ENCODE assay signal across 3 cellular contexts in the genomic region with DNA sequence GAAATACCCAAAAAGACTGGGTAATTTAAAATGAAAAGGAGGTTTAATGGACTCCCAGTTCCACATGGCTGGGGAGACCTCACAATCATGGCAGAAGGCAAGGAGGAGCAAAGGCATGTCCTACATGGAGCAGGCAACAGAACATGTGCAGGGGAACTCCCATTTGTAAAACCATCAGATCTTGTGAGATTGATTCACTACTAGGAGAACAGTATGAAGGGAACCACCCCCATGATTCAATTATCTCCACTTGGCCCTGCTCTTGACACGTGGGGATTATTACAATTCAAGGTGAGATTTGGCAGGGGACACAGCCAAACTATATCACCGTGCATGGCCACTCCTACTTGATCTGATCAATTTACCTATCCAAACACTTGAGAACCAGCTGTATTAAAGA.
TF ChIP-seq lines count a peak whose summit lies in the region.

No MANE protein-coding gene starts in this region.

TF ChIP-seq in A549, 52 proteins besides CTCF, POLR2A, EP300 and RAD21:
- no peak for TF ChIP-seq CBX2 (IDR thresholded peaks at IDR 0.05; ENCODE audit: borderline replicate concordance, low read depth)
- TF ChIP-seq, protein P1, sequence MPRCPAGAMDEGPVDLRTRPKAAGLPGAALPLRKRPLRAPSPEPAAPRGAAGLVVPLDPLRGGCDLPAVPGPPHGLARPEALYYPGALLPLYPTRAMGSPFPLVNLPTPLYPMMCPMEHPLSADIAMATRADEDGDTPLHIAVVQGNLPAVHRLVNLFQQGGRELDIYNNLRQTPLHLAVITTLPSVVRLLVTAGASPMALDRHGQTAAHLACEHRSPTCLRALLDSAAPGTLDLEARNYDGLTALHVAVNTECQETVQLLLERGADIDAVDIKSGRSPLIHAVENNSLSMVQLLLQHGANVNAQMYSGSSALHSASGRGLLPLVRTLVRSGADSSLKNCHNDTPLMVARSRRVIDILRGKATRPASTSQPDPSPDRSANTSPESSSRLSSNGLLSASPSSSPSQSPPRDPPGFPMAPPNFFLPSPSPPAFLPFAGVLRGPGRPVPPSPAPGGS (IDR thresholded peaks at IDR 0.05), result no peak
- TF ChIP-seq BHLHE40 (IDR thresholded peaks at IDR 0.05; ENCODE audit: low read depth, low read length), result no peak
- no peak for TF ChIP-seq ZC3H11A (IDR thresholded peaks at IDR 0.05)
- no peak for TF ChIP-seq FOXS1 (CRISPR knock-in tag; IDR thresholded peaks at IDR 0.05)
- no peak for TF ChIP-seq EHF (CRISPR knock-in tag; IDR thresholded peaks at IDR 0.05)
- TF ChIP-seq, protein P2, sequence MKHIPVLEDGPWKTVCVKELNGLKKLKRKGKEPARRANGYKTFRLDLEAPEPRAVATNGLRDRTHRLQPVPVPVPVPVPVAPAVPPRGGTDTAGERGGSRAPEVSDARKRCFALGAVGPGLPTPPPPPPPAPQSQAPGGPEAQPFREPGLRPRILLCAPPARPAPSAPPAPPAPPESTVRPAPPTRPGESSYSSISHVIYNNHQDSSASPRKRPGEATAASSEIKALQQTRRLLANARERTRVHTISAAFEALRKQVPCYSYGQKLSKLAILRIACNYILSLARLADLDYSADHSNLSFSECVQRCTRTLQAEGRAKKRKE (CRISPR knock-in tag; IDR thresholded peaks at IDR 0.05; ENCODE audit: low read depth), result no peak
- no peak for TF ChIP-seq HDAC2 (IDR thresholded peaks at IDR 0.05)
- TF ChIP-seq HOXA7 (CRISPR knock-in tag; IDR thresholded peaks at IDR 0.05), result no peak

TF ChIP-seq in IMR-90, 13 proteins besides CTCF, POLR2A, EP300 and RAD21:
- TF ChIP-seq MXI1 (IDR thresholded peaks at IDR 0.05; ENCODE audit: borderline replicate concordance, low read depth, low read length) (no peak), CHD1 (IDR thresholded peaks at IDR 0.05; ENCODE audit: low read depth, low read length) (no peak), NFE2L2 (IDR thresholded peaks at IDR 0.05; ENCODE audit: low read depth, low read length) (no peak), MAFK (IDR thresholded peaks at IDR 0.05; ENCODE audit: low read depth, low read length) (no peak), RFX5 (IDR thresholded peaks at IDR 0.05; ENCODE audit: low read depth, low read length) (no peak), BHLHE40 (IDR thresholded peaks at IDR 0.05; ENCODE audit: low read depth, low read length) (no peak), MAZ (IDR thresholded peaks at IDR 0.05; ENCODE audit: borderline replicate concordance, low read depth, low read length) (no peak), FOS (IDR thresholded peaks at IDR 0.05; ENCODE audit: low read depth, low read length) (no peak), RCOR1 (IDR thresholded peaks at IDR 0.05; ENCODE audit: insufficient replicate concordance, low read length) (no peak), CEBPB (IDR thresholded peaks at IDR 0.05; ENCODE audit: low read depth, low read length) (no peak), SMC3 (IDR thresholded peaks at IDR 0.05; ENCODE audit: low read depth, low read length) (no peak)
- TF ChIP-seq, protein P3, sequence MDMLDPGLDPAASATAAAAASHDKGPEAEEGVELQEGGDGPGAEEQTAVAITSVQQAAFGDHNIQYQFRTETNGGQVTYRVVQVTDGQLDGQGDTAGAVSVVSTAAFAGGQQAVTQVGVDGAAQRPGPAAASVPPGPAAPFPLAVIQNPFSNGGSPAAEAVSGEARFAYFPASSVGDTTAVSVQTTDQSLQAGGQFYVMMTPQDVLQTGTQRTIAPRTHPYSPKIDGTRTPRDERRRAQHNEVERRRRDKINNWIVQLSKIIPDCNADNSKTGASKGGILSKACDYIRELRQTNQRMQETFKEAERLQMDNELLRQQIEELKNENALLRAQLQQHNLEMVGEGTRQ (IDR thresholded peaks at IDR 0.05; ENCODE audit: low read depth, low read length), result no peak
- TF ChIP-seq, protein P4, sequence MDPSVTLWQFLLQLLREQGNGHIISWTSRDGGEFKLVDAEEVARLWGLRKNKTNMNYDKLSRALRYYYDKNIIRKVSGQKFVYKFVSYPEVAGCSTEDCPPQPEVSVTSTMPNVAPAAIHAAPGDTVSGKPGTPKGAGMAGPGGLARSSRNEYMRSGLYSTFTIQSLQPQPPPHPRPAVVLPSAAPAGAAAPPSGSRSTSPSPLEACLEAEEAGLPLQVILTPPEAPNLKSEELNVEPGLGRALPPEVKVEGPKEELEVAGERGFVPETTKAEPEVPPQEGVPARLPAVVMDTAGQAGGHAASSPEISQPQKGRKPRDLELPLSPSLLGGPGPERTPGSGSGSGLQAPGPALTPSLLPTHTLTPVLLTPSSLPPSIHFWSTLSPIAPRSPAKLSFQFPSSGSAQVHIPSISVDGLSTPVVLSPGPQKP (IDR thresholded peaks at IDR 0.05; ENCODE audit: borderline replicate concordance, low read depth, low read length), result no peak

TF ChIP-seq in endothelial cell of umbilical vein, 7 proteins besides CTCF, POLR2A, EP300 and RAD21:
- no peak for TF ChIP-seq POLR2AphosphoS5 (IDR thresholded peaks at IDR 0.05; ENCODE audit: insufficient read depth, low read depth, low read length)
- TF ChIP-seq GATA2 (IDR thresholded peaks at IDR 0.05; ENCODE audit: insufficient read depth, insufficient read length, low read depth, low read length), result no peak
- TF ChIP-seq, protein P5, sequence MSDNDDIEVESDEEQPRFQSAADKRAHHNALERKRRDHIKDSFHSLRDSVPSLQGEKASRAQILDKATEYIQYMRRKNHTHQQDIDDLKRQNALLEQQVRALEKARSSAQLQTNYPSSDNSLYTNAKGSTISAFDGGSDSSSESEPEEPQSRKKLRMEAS (IDR thresholded peaks at IDR 0.05; ENCODE audit: insufficient read depth, insufficient read length), result no peak
- no peak for TF ChIP-seq FOS (IDR thresholded peaks at IDR 0.05; ENCODE audit: borderline replicate concordance, insufficient read depth, low read length)
- TF ChIP-seq EZH2 (IDR thresholded peaks at IDR 0.05; ENCODE audit: borderline replicate concordance, low read depth, low read length, severe bottlenecking), result no peak
- no peak for TF ChIP-seq MYC (IDR thresholded peaks at IDR 0.05; ENCODE audit: low read depth, low read length)
- no peak for TF ChIP-seq JUN (IDR thresholded peaks at IDR 0.05; ENCODE audit: borderline replicate concordance, insufficient read depth, insufficient read length, low read depth)
